10 cellular contexts compared by ENCODE assay signal in genomic region chr18:57441395-57441794, GRCh38. TPM values are rescaled to one million over a fixed set of nuclear protein-coding genes. Genes with fewer than 3 reads are reported as not detected.
DNase-seq lines count a peak whose midpoint lies in the region; ATAC-seq and TF ChIP-seq lines count a peak whose summit lies in the region.
"Had no signal": no experiment of that assay in that cellular context is flagged by ENCODE, and none has a peak within 500 bp of the region (broad histone marks: within the 10 kb centered on the region; RNA-seq: fewer than 3 reads in every experiment).

No MANE protein-coding gene starts in this region.

- H3K27me3 Mint-ChIP-seq in CD4-positive, CD25-positive, alpha-beta regulatory T cell: peaks cover 93% of the 10 kb centered on the region
- H3K27me3 Mint-ChIP-seq in activated naive CD8-positive, alpha-beta T cell treated with anti-CD3 and anti-CD28 coated beads, Interleukin-2, amount 10 ng/mL, durations not matched to agents 7 days and 5 days: peaks cover 83% of the 10 kb centered on the region
- H3K27me3 Mint-ChIP-seq in memory B cell: peaks cover 39% of the 10 kb centered on the region

- H3K27me3 ChIP-seq in CD4-positive, CD25-positive, alpha-beta regulatory T cell (ENCODE audit: control insufficient read depth, insufficient read depth, low read length): peaks cover 38% of the 10 kb centered on the region

- peaks cover 36% of the 10 kb centered on the region for H3K4me1 ChIP-seq in CD4-positive, CD25-positive, alpha-beta regulatory T cell (ENCODE audit: control insufficient read depth, insufficient read depth, low read length, poor library complexity, severe bottlenecking)

- POLR2A ChIA-PET in activated naive CD8-positive, alpha-beta T cell treated with anti-CD3 and anti-CD28 coated beads, Interleukin-2, amount 10 ng/mL, durations not matched to agents 7 days and 5 days (lab: Charles Lee): no interaction called here

- H3K9me3 Mint-ChIP-seq in CD4-positive, CD25-positive, alpha-beta regulatory T cell: peaks cover 0 to 5% (median 0%) of the 10 kb centered on the region in 7 donors
- peaks cover 3% of the 10 kb centered on the region for H3K9me3 Mint-ChIP-seq in activated naive CD8-positive, alpha-beta T cell treated with anti-CD3 and anti-CD28 coated beads, Interleukin-2, amount 10 ng/mL, durations not matched to agents 7 days and 5 days
- peaks cover 1% of the 10 kb centered on the region for H3K9me3 Mint-ChIP-seq in memory B cell

- DNase-seq in CD4-positive, CD25-positive, alpha-beta regulatory T cell: no peak
- peak; percentile 41 for DNase-seq in activated naive CD8-positive, alpha-beta T cell treated with anti-CD3 and anti-CD28 coated beads, Interleukin-2, amount 10 ng/mL, durations not matched to agents 7 days and 5 days
- no peak for DNase-seq in memory B cell (ENCODE audit: low spot score in 2 of 2)
- no peak for DNase-seq in activated gamma-delta T cell (lab: John Stamatoyannopoulos, UW)
- DNase-seq in omental fat pad (ENCODE audit: low spot score): no peak

- TF ChIP-seq CTCF in omental fat pad (IDR thresholded peaks at IDR 0.05): no peak

- H3K36me3 Mint-ChIP-seq in CD4-positive, CD25-positive, alpha-beta regulatory T cell: no peaks in the 10 kb centered on the region
- H3K36me3 Mint-ChIP-seq in activated naive CD8-positive, alpha-beta T cell treated with anti-CD3 and anti-CD28 coated beads, Interleukin-2, amount 10 ng/mL, durations not matched to agents 7 days and 5 days: peaks cover 2% of the 10 kb centered on the region
- peaks cover 6% of the 10 kb centered on the region for H3K36me3 Mint-ChIP-seq in memory B cell

- no peaks in the 10 kb centered on the region for H3K36me3 ChIP-seq in CD4-positive, CD25-positive, alpha-beta regulatory T cell (ENCODE audit: control insufficient read depth, insufficient read depth, low read length)

- H3K4me3 ChIP-seq in CD4-positive, CD25-positive, alpha-beta regulatory T cell (ENCODE audit: low read depth, low read length): no peak overlapping the region

- ATAC-seq in CD4-positive, CD25-positive, alpha-beta regulatory T cell (ENCODE audit: low read depth in 2 of 2): no peak
- peak; percentile 45 for ATAC-seq in GM21619 (IDR thresholded peaks at IDR 0.05; ENCODE audit: unreplicated experiment)
- ATAC-seq in activated naive CD8-positive, alpha-beta T cell treated with anti-CD3 and anti-CD28 coated beads, Interleukin-2, amount 10 ng/mL, durations not matched to agents 7 days and 5 days (ENCODE audit: low read depth): no peak
- no peak for ATAC-seq in memory B cell (ENCODE audit: low read depth)
- no peak for ATAC-seq in GM18519 (IDR thresholded peaks at IDR 0.05; ENCODE audit: low FRiP score, unreplicated experiment)
- ATAC-seq in HG03175 (IDR thresholded peaks at IDR 0.05; ENCODE audit: unreplicated experiment): no peak
- no peak for ATAC-seq in omental fat pad (ENCODE audit: low FRiP score)

- H3K4me3 Mint-ChIP-seq in CD4-positive, CD25-positive, alpha-beta regulatory T cell: peak overlapping the region in 3 of 4 donors; percentile 36 to 71 (median 46)
- peak overlapping the region; percentile 54 for H3K4me3 Mint-ChIP-seq in activated naive CD8-positive, alpha-beta T cell treated with anti-CD3 and anti-CD28 coated beads, Interleukin-2, amount 10 ng/mL, durations not matched to agents 7 days and 5 days
- peak overlapping the region; percentile 62 for H3K4me3 Mint-ChIP-seq in memory B cell

- no peak overlapping the region for H3K27ac ChIP-seq in CD4-positive, CD25-positive, alpha-beta regulatory T cell (ENCODE audit: insufficient read depth, low read length, poor library complexity, severe bottlenecking)
- H3K27ac ChIP-seq: epithelial cell of prostate, parathyroid adenoma had no signal

- peaks cover 0 to 48% (median 22%) of the 10 kb centered on the region in 4 donors for H3K4me1 Mint-ChIP-seq in CD4-positive, CD25-positive, alpha-beta regulatory T cell
- peaks cover 18% of the 10 kb centered on the region for H3K4me1 Mint-ChIP-seq in activated naive CD8-positive, alpha-beta T cell treated with anti-CD3 and anti-CD28 coated beads, Interleukin-2, amount 10 ng/mL, durations not matched to agents 7 days and 5 days
- H3K4me1 Mint-ChIP-seq in memory B cell: peaks cover 15% of the 10 kb centered on the region

- no peak overlapping the region for H3K27ac Mint-ChIP-seq in CD4-positive, CD25-positive, alpha-beta regulatory T cell
- peak overlapping the region; percentile 58 for H3K27ac Mint-ChIP-seq in activated naive CD8-positive, alpha-beta T cell treated with anti-CD3 and anti-CD28 coated beads, Interleukin-2, amount 10 ng/mL, durations not matched to agents 7 days and 5 days
- H3K27ac Mint-ChIP-seq in memory B cell: peak overlapping the region; percentile 48

- no peaks in the 10 kb centered on the region for H3K9me3 ChIP-seq in CD4-positive, CD25-positive, alpha-beta regulatory T cell (ENCODE audit: control insufficient read depth in 2 of 2, low read length in 2 of 2)

RNA-seq across cellular contexts. Expression of gene ONECUT2, which starts 6.2 kb away (rescaled TPM):
- total RNA-seq in CD4-positive, CD25-positive, alpha-beta regulatory T cell: not detected
- polyA plus RNA-seq in CD4-positive, CD25-positive, alpha-beta regulatory T cell: not detected
- not detected for total RNA-seq in activated naive CD8-positive, alpha-beta T cell treated with anti-CD3 and anti-CD28 coated beads, Interleukin-2, amount 10 ng/mL, durations not matched to agents 7 days and 5 days
- under 1 TPM in 2 of 4 donors, not detected in 2; under 0.01 to 0.06 TPM for total RNA-seq in omental fat pad

Comparison
In these comparisons a context has a peak if more than half of its experiments do, and no peak if none do; other contexts are left out.
1. H3K27ac Mint-ChIP-seq: peak in activated naive CD8-positive, alpha-beta T cell treated with anti-CD3 and anti-CD28 coated beads, Interleukin-2, amount 10 ng/mL, durations not matched to agents 7 days and 5 days (single experiment) and memory B cell (single experiment); none in CD4-positive, CD25-positive, alpha-beta regulatory T cell (0 of 3).
2. Peak in every context shown above with its lines, with median percentiles within 50 percentile points of each other: H3K4me3 Mint-ChIP-seq.